Comparison of ENCODE assay signal across 8 cellular contexts in genomic region chr4:182917182-182918043, GRCh38.
A peak's percentile ranks its signal among the peaks of the same experiment; 100 is the strongest.
DNase-seq lines count a peak whose midpoint lies in the region; ATAC-seq lines count a peak whose summit lies in the region.

Gene DCTD, minus strand, starts transcription at chr4:182917386. Its CDS starts 1,818 bp downstream, at chr4:182915568.

- DNase-seq in NCI-H1436 (lab: John Stamatoyannopoulos, UW) (peak; percentile 54), NCI-H1436 treated with DMSO at 0.1 percent for 48 hours (lab: John Stamatoyannopoulos, UW) (no peak), NCI-H1105 treated with DMSO at 0.1 percent for 48 hours (lab: John Stamatoyannopoulos, UW) (peak; percentile 15), cerebellar cortex (ENCODE audit: low spot score) (peak; percentile 71), kidney glomerular epithelial cell (lab: John Stamatoyannopoulos, UW) (peak; percentile 36)
- DNase-seq in activated CD4-positive, CD25-positive, alpha-beta regulatory T cell treated with anti-CD3 and anti-CD28 coated beads, Interleukin-2, amount 50 U/mL, for 72 hours: peak; percentile 82
- peak; percentile 52 to 76 (median 66) for DNase-seq in stimulated activated CD4-positive, alpha-beta T cell treated with anti-CD3 and anti-CD28 coated beads, Interleukin-1b, Interleukin-23, amount 100 ng/mL, for 24 hours (ENCODE audit: low read depth in 4 of 4, low spot score in 1 of 4)

- ATAC-seq in HG02588 (IDR thresholded peaks at IDR 0.05; ENCODE audit: unreplicated experiment): peak; percentile 74
